In genomic region chr9:108125541-108125940, GRCh38 we compare ENCODE assay signal across 13 cellular contexts.
DNase-seq lines count a peak whose midpoint lies in the region; ATAC-seq and TF ChIP-seq lines count a peak whose summit lies in the region.
"Had no signal": no experiment of that assay in that cellular context is flagged by ENCODE, and none has a peak within 500 bp of the region (broad histone marks: within the 10 kb centered on the region; RNA-seq: fewer than 3 reads in every experiment).

No MANE protein-coding gene starts in this region.

- H3K9me3 ChIP-seq in OCI-LY1 (ENCODE audit: low read length): no peaks in the 10 kb centered on the region

- H3K79me2 ChIP-seq in OCI-LY1 (ENCODE audit: insufficient read depth, low read length): no peaks in the 10 kb centered on the region

- H2AFZ ChIP-seq in OCI-LY1 (ENCODE audit: low read length): no peak overlapping the region

- H3F3A ChIP-seq in OCI-LY1 (ENCODE audit: insufficient read depth, low read length): no peaks in the 10 kb centered on the region

- H3K36me3 ChIP-seq in OCI-LY1 (ENCODE audit: insufficient read depth, low read length): no peaks in the 10 kb centered on the region

- H3K4me3 ChIP-seq in AG09309 (ENCODE audit: control insufficient read depth, low read depth, low read length): no peak overlapping the region
- H3K4me3 ChIP-seq in OCI-LY1 (ENCODE audit: low read depth, low read length, poor library complexity, severe bottlenecking): no peak overlapping the region
- no peak overlapping the region for H3K4me3 ChIP-seq in fibroblast of mammary gland (ENCODE audit: control insufficient read depth, low read depth, low read length)
- H3K4me3 ChIP-seq: skin epidermis had no signal

- no peak for DNase-seq in AG09309 (ENCODE audit: low read depth)
- no peak for DNase-seq in GM13976 (ENCODE audit: low spot score)
- no peak for DNase-seq in fibroblast of mammary gland (ENCODE audit: low read depth)
- DNase-seq in posterior vena cava (ENCODE audit: low spot score): no peak
- DNase-seq in OCI-M2 (lab: John Stamatoyannopoulos, UW; ENCODE audit: unreplicated experiment): no peak
- DNase-seq: activated CD4-positive, alpha-beta T cell treated with anti-CD3 and anti-CD28 coated beads for 4 hours; mesenchymal stem cell; NK-92 treated with Interleukin-12 subunit alpha and Interleukin-12 subunit beta, amount 100 ng/mL, for 24 hours had no signal

- intact Hi-C loops in posterior vena cava (cut with DNase I): no loop called here

- no peak overlapping the region for H3K4me2 ChIP-seq in OCI-LY1 (ENCODE audit: low read length)

- no peaks in the 10 kb centered on the region for H4K20me1 ChIP-seq in OCI-LY1 (ENCODE audit: insufficient read depth, low read length)

- in situ Hi-C loops in GM13976 (cut with MboI; ENCODE audit: low sequenced_read_pairs, unreplicated experiment): no loop called here

- no peak for ATAC-seq in GM18511 (IDR thresholded peaks at IDR 0.05; ENCODE audit: unreplicated experiment)
- no peak for ATAC-seq in HG03095 (IDR thresholded peaks at IDR 0.05; ENCODE audit: unreplicated experiment)
- ATAC-seq: stimulated activated effector memory CD8-positive, alpha-beta T cell treated with anti-CD3 and anti-CD28 coated beads, Interleukin-12 subunit alpha, Interleukin-12 subunit beta, amount 100 ng/mL, for 72 hours had no signal

- H3K9me2 ChIP-seq in OCI-LY1 (ENCODE audit: low read depth, low read length): no peaks in the 10 kb centered on the region

- TF ChIP-seq CTCF in AG09309 (IDR thresholded peaks at IDR 0.05; ENCODE audit: control insufficient read depth, insufficient read depth, low read depth, low read length, missing control alignments): peak; percentile 46
- TF ChIP-seq CTCF in GM13976 (IDR thresholded peaks at IDR 0.05; ENCODE audit: borderline replicate concordance, control extremely low read depth, extremely low read depth, insufficient read depth, missing control alignments): peak; percentile 11
- TF ChIP-seq CTCF in OCI-LY1 (IDR thresholded peaks at IDR 0.05; ENCODE audit: low read length): peak; percentile 62
- TF ChIP-seq CTCF in fibroblast of mammary gland (conservative IDR thresholded peaks at IDR 0.05; ENCODE audit: control insufficient read depth, insufficient read depth, low read depth, low read length): peak; percentile 46

- H3K4me1 ChIP-seq in OCI-LY1 (ENCODE audit: insufficient read depth, low read length, severe bottlenecking): no peaks in the 10 kb centered on the region

- H3K27me3 ChIP-seq in OCI-LY1 (ENCODE audit: insufficient read depth, low read length): no peaks in the 10 kb centered on the region

- no peak overlapping the region for H3K27ac ChIP-seq in OCI-LY1 (ENCODE audit: low read depth, low read length, poor library complexity, severe bottlenecking)
- H3K27ac ChIP-seq: skin epidermis had no signal

- H3K9ac ChIP-seq in OCI-LY1 (ENCODE audit: low read length): no peak overlapping the region

Comparison
In these comparisons a context has a peak if more than half of its experiments do, and no peak if none do; other contexts are left out.
1. CTCF ChIP-seq: peak in every context shown above with its lines; median percentile 62 in OCI-LY1; 46 in AG09309; 46 in fibroblast of mammary gland; 11 in GM13976.